12 cellular contexts compared by ENCODE assay signal in genomic region chr14:51119411-51120051, GRCh38. TPM values are rescaled to one million over a fixed set of nuclear protein-coding genes. Genes with fewer than 3 reads are reported as not detected.
"Had no signal": no experiment of that assay in that cellular context is flagged by ENCODE, and none has a peak within 500 bp of the region (broad histone marks: within the 10 kb centered on the region; RNA-seq: fewer than 3 reads in every experiment).

No MANE protein-coding gene starts in this region.

- H3K4me1 Mint-ChIP-seq: activated naive CD8-positive, alpha-beta T cell treated with anti-CD3 and anti-CD28 coated beads, Interleukin-2, amount 10 ng/mL, durations not matched to agents 7 days and 5 days; naive thymus-derived CD4-positive, alpha-beta T cell had no signal

- H3K9me3 Mint-ChIP-seq: activated naive CD8-positive, alpha-beta T cell treated with anti-CD3 and anti-CD28 coated beads, Interleukin-2, amount 10 ng/mL, durations not matched to agents 7 days and 5 days; activated T-helper 1 cell treated with anti-CD3 and anti-CD28 coated beads, Interleukin-12 subunit alpha, Interleukin-12 subunit beta, Interleukin-2, Interleukin-4 antibody, amounts not matched to agents 30 ng/mL and 10 ng/mL and 1 ng/mL, durations not matched to agents 14 hours and 24 hours and 36 hours; endodermal cell had no signal

- H3K27ac Mint-ChIP-seq: activated naive CD8-positive, alpha-beta T cell treated with anti-CD3 and anti-CD28 coated beads, Interleukin-2, amount 10 ng/mL, durations not matched to agents 7 days and 5 days; activated T-helper 1 cell treated with anti-CD3 and anti-CD28 coated beads, Interleukin-12 subunit alpha, Interleukin-12 subunit beta, Interleukin-2, Interleukin-4 antibody, amounts not matched to agents 30 ng/mL and 10 ng/mL and 1 ng/mL, durations not matched to agents 14 hours and 24 hours and 36 hours; endodermal cell; naive thymus-derived CD4-positive, alpha-beta T cell had no signal

- H3K36me3 Mint-ChIP-seq: activated naive CD8-positive, alpha-beta T cell treated with anti-CD3 and anti-CD28 coated beads, Interleukin-2, amount 10 ng/mL, durations not matched to agents 7 days and 5 days; naive thymus-derived CD4-positive, alpha-beta T cell had no signal

- ATAC-seq: heart right ventricle; left cardiac atrium; naive thymus-derived CD4-positive, alpha-beta T cell had no signal

- H3K4me3 Mint-ChIP-seq: activated naive CD8-positive, alpha-beta T cell treated with anti-CD3 and anti-CD28 coated beads, Interleukin-2, amount 10 ng/mL, durations not matched to agents 7 days and 5 days; activated T-helper 1 cell treated with anti-CD3 and anti-CD28 coated beads, Interleukin-12 subunit alpha, Interleukin-12 subunit beta, Interleukin-2, Interleukin-4 antibody, amounts not matched to agents 30 ng/mL and 10 ng/mL and 1 ng/mL, durations not matched to agents 14 hours and 24 hours and 36 hours; endodermal cell; naive thymus-derived CD4-positive, alpha-beta T cell had no signal

- DNase-seq: activated CD4-positive, alpha-beta T cell treated with anti-CD3 and anti-CD28 coated beads, Interleukin-2, amount 50 U/mL, for 1 hour; activated naive CD8-positive, alpha-beta T cell treated with anti-CD3 and anti-CD28 coated beads, Interleukin-2, amount 10 ng/mL, durations not matched to agents 7 days and 5 days; dermis blood vessel endothelial cell; endodermal cell; heart right ventricle; left cardiac atrium; naive thymus-derived CD4-positive, alpha-beta T cell; retina; stimulated activated CD4-positive, alpha-beta T cell treated with anti-CD3 and anti-CD28 coated beads, Interleukin-4, amount 100 ng/mL, for 1 hour; stimulated activated naive CD4-positive, alpha-beta T cell; T-helper 9 cell had no signal

RNA-seq across cellular contexts. Expression of gene TRIM9, which starts 24.6 kb away (rescaled TPM):
- total RNA-seq: dermis blood vessel endothelial cell had no signal
